10 cellular contexts compared by ENCODE assay signal in genomic region chr17:7587420-7587786, GRCh38. TPM values are rescaled to one million over a fixed set of nuclear protein-coding genes. Genes with fewer than 3 reads are reported as not detected.
DNase-seq lines count a peak whose midpoint lies in the region; ATAC-seq and TF ChIP-seq lines count a peak whose summit lies in the region.
"Had no signal": no experiment of that assay in that cellular context is flagged by ENCODE, and none has a peak within 500 bp of the region (broad histone marks: within the 10 kb centered on the region; RNA-seq: fewer than 3 reads in every experiment).

No MANE protein-coding gene starts in this region.

- H3K4me3 Mint-ChIP-seq in IgD-negative memory B cell = peak overlapping the region; percentile 6 to 61 (median 43)
- H3K4me3 Mint-ChIP-seq in endodermal cell = no peak overlapping the region

- H3K9ac ChIP-seq in endodermal cell (ENCODE audit: extremely low read depth, low read length, poor library complexity, severe bottlenecking) = no peak overlapping the region

- ATAC-seq in HG03097 (IDR thresholded peaks at IDR 0.05; ENCODE audit: low FRiP score, unreplicated experiment) = no peak

- no peaks in the 10 kb centered on the region for H3K27me3 ChIP-seq in endodermal cell (ENCODE audit: control insufficient read depth, insufficient read depth, low read length, poor library complexity, severe bottlenecking)

- H3K27ac ChIP-seq in substantia nigra (ENCODE audit: low read depth, low read length, poor library complexity, severe bottlenecking) (no peak overlapping the region), endodermal cell (ENCODE audit: low read depth, low read length) (no peak overlapping the region)

- peak; percentile 9 for TF ChIP-seq CTCF in cardiac fibroblast (IDR thresholded peaks at IDR 0.05; ENCODE audit: low read depth, low read length)
- no peak for TF ChIP-seq CTCF in endodermal cell (conservative IDR thresholded peaks at IDR 0.05)

- H3K27ac Mint-ChIP-seq in IgD-negative memory B cell (peak overlapping the region in 2 of 3 donors; percentile 19 to 56), endodermal cell (no peak overlapping the region)

- H3K36me3 ChIP-seq in endodermal cell (ENCODE audit: control insufficient read depth, insufficient read depth, low read length) = peaks cover 55% of the 10 kb centered on the region

- H3K9me3 Mint-ChIP-seq in IgD-negative memory B cell (no peaks in the 10 kb centered on the region), endodermal cell (no peaks in the 10 kb centered on the region)

- DNase-seq in Daoy (ENCODE audit: low read depth) (peak; percentile 83), cardiac fibroblast (ENCODE audit: low read depth in 2 of 2) (peak; percentile 60 to 88), non-pigmented ciliary epithelial cell (ENCODE audit: low read depth) (peak; percentile 88), substantia nigra (lab: John Stamatoyannopoulos, UW) (no peak), endodermal cell (no peak)
- DNase-seq in activated CD8-positive, alpha-beta memory T cell treated with anti-CD3 and anti-CD28 coated beads, Interleukin-2, amount 50 U/mL, for 4 hours = no peak
- DNase-seq: activated naive CD4-positive, alpha-beta T cell had no signal

- H3K4me1 Mint-ChIP-seq in IgD-negative memory B cell = peaks cover 7 to 14% (median 8%) of the 10 kb centered on the region in 3 donors
- peaks cover 24% of the 10 kb centered on the region for H3K4me1 Mint-ChIP-seq in endodermal cell

- WGBS in endodermal cell (ENCODE audit: insufficient coverage in 1 of 2, insufficient read length in 1 of 2), 2 experiments = 72 to 87% methylated on average over 5 to 7 of the region's 7 CpGs

- H3K4me1 ChIP-seq in endodermal cell (ENCODE audit: control insufficient read depth, insufficient read depth, low read length) = peaks cover 15% of the 10 kb centered on the region

- no peaks in the 10 kb centered on the region for H3K9me3 ChIP-seq in endodermal cell (ENCODE audit: control insufficient read depth, low read length)

- H3K36me3 Mint-ChIP-seq in IgD-negative memory B cell = peaks cover 3% of the 10 kb centered on the region
- H3K36me3 Mint-ChIP-seq in endodermal cell (ENCODE audit: low read depth) = peaks cover 30% of the 10 kb centered on the region

- H3K4me3 ChIP-seq in cardiac fibroblast (replicated peaks in 1 of 2; ENCODE audit: low read depth in 2 of 2, low read length in 2 of 2) (no peak overlapping the region), endodermal cell (ENCODE audit: low read length) (no peak overlapping the region)

- H3K27me3 Mint-ChIP-seq in IgD-negative memory B cell = no peaks in the 10 kb centered on the region
- H3K27me3 Mint-ChIP-seq in endodermal cell (ENCODE audit: insufficient read depth) = no peaks in the 10 kb centered on the region

RNA-seq across cellular contexts. Expression of gene SOX15, which starts 2.5 kb away (rescaled TPM):
- total RNA-seq in Daoy (2014; rRNA removed; shearing (Covaris generic)) = 0.57 TPM in 1 of 2 replicates, not detected in the other
- polyA plus RNA-seq in IgD-negative memory B cell = not detected
- total RNA-seq in endodermal cell = 1 to 10 TPM; 6.4 to 7.3 TPM
- 1.1 TPM for polyA plus RNA-seq in endodermal cell (2013, experiment 1 of 2)
- 1.0 TPM for polyA plus RNA-seq in endodermal cell (2013, experiment 2 of 2)

RNA-seq across cellular contexts. Expression of gene MPDU1, which starts 3.8 kb away (rescaled TPM):
- total RNA-seq in Daoy (2014; rRNA removed; shearing (Covaris generic)) = 183 and 266 TPM in 2 replicates
- polyA plus RNA-seq in IgD-negative memory B cell = 37.9 TPM
- total RNA-seq in endodermal cell = 10 to 100 TPM; 47.4 to 56.6 TPM
- polyA plus RNA-seq in endodermal cell (2013, experiment 1 of 2) = 57.7 TPM
- 50.7 TPM for polyA plus RNA-seq in endodermal cell (2013, experiment 2 of 2)

RNA-seq across cellular contexts. Expression of gene CD68, which starts 8.0 kb away (rescaled TPM):
- total RNA-seq in Daoy (2014; rRNA removed; shearing (Covaris generic)) = 13.8 and 15.0 TPM in 2 replicates
- 26.9 TPM for polyA plus RNA-seq in IgD-negative memory B cell
- total RNA-seq in endodermal cell = under 1 TPM in 1 of 2 donors, not detected in 1; 0.44 TPM
- not detected for polyA plus RNA-seq in endodermal cell (2013, experiment 1 of 2)
- polyA plus RNA-seq in endodermal cell (2013, experiment 2 of 2) = 0.25 TPM
- total RNA-seq: H1 had no signal

RNA-seq across cellular contexts. Expression of gene SENP3, which starts 25.7 kb away (rescaled TPM):
- total RNA-seq in Daoy (2014; rRNA removed; shearing (Covaris generic)) = 92.2 and 104 TPM in 2 replicates
- 19.0 TPM for polyA plus RNA-seq in IgD-negative memory B cell
- total RNA-seq in endodermal cell = 10 to 100 TPM; 71.5 to 82.3 TPM
- polyA plus RNA-seq in endodermal cell (2013, experiment 1 of 2) = 81.6 TPM
- 69.2 TPM for polyA plus RNA-seq in endodermal cell (2013, experiment 2 of 2)

RNA-seq across cellular contexts. Expression of gene FXR2, which starts 27.3 kb away (rescaled TPM):
- total RNA-seq in Daoy (2014; rRNA removed; shearing (Covaris generic)) = 60.5 and 87.4 TPM in 2 replicates
- polyA plus RNA-seq in IgD-negative memory B cell = 20.0 TPM
- 10 to 100 TPM; 52.1 to 53.9 TPM for total RNA-seq in endodermal cell
- polyA plus RNA-seq in endodermal cell (2013, experiment 1 of 2) = 43.0 TPM
- 41.9 TPM for polyA plus RNA-seq in endodermal cell (2013, experiment 2 of 2)

Comparison
In these comparisons a context has a peak if more than half of its experiments do, and no peak if none do; other contexts are left out.
1. DNase-seq: peak in Daoy (single experiment), cardiac fibroblast (2 of 2) and non-pigmented ciliary epithelial cell (single experiment); none in activated CD8-positive, alpha-beta memory T cell treated with anti-CD3 and anti-CD28 coated beads, Interleukin-2, amount 50 U/mL, for 4 hours (single experiment), substantia nigra (0 of 49) and endodermal cell (single experiment).
2. RNA of gene CD68, which starts 8.0 kb away (total RNA-seq): 13.8 to 15.0 TPM in Daoy; 0.44 TPM in endodermal cell; every median in the first group is over 10 times any median in the second.